Comparison of ENCODE assay signal across 12 cellular contexts in genomic region chr2:10140841-10141610, GRCh38. TPM values are rescaled to one million over a fixed set of nuclear protein-coding genes. Genes with fewer than 3 reads are reported as not detected.
DNase-seq lines count a peak whose midpoint lies in the region; ATAC-seq, FAIRE-seq and TF ChIP-seq lines count a peak whose summit lies in the region.
"Had no signal": no experiment of that assay in that cellular context is flagged by ENCODE, and none has a peak within 500 bp of the region (broad histone marks: within the 10 kb centered on the region; RNA-seq: fewer than 3 reads in every experiment).

No MANE protein-coding gene starts in this region.

- H3K9me3 ChIP-seq in K562 (replicated peaks; ENCODE audit: control insufficient read depth, insufficient read depth, low read depth, low read length), result no peaks in the 10 kb centered on the region
- H3K9me3 ChIP-seq in neuronal stem cell (replicated peaks in 1 of 2; ENCODE audit: control insufficient read depth in 2 of 2, insufficient read depth in 1 of 2, low read depth in 1 of 2, low read length in 2 of 2), result no peaks in the 10 kb centered on the region
- no peaks in the 10 kb centered on the region for H3K9me3 ChIP-seq in hepatocyte (ENCODE audit: low read depth)
- H3K9me3 ChIP-seq: ovary, upper lobe of left lung had no signal

- WGBS in K562 (ENCODE audit: insufficient coverage, low coverage, missing lambda C conversion rate), result 81% methylated on average over 16 of the region's 16 CpGs
- no CpG with 5 or more reads among the region's 16 CpGs for WGBS in neuronal stem cell (ENCODE audit: extremely low coverage in 2 of 2, insufficient read length in 2 of 2, insufficient replicate concordance in 1 of 2), 2 donors
- whole genome bisulfite sequencing in hepatocyte (ENCODE audit: low lambda C conversion rate, missing lambda C conversion rate), result 90% methylated on average over 16 of the region's 16 CpGs

- H4K20me1 ChIP-seq in K562 (replicated peaks; ENCODE audit: control insufficient read depth, insufficient read depth, low read length), result no peaks in the 10 kb centered on the region; the same call in 1 of the 2 replicates
- no peaks in the 10 kb centered on the region for H4K20me1 ChIP-seq in hepatocyte (ENCODE audit: insufficient read depth, poor library complexity, severe bottlenecking)

- H3K4me1 ChIP-seq in K562 (replicated peaks in 1 of 2; ENCODE audit: control insufficient read depth in 2 of 2, insufficient read depth in 2 of 2, low read length in 2 of 2) (peaks cover 5 to 15% of the 10 kb centered on the region in 2 experiments; a peak in 4 of 5 replicates), neuronal stem cell (ENCODE audit: control insufficient read depth in 2 of 2, insufficient read depth in 1 of 2, low read depth in 1 of 2, low read length in 2 of 2) (peaks cover 0 to 2% of the 10 kb centered on the region in 2 donors), hepatocyte (ENCODE audit: insufficient read depth) (no peaks in the 10 kb centered on the region)
- H3K4me1 ChIP-seq: upper lobe of left lung had no signal

- TF ChIP-seq EP300 in Ishikawa (IDR thresholded peaks at IDR 0.05; ENCODE audit: borderline replicate concordance) (no peak), K562 (IDR thresholded peaks at IDR 0.05; ENCODE audit: low read length) (no peak)

- H3K9me2 ChIP-seq in hepatocyte (replicated peaks; ENCODE audit: insufficient read depth), result no peaks in the 10 kb centered on the region

- H3K27me3 ChIP-seq in K562 (ENCODE audit: control insufficient read depth in 2 of 2, insufficient read depth in 2 of 2, low read length in 2 of 2) (no peaks in the 10 kb centered on the region), neuronal stem cell (ENCODE audit: control insufficient read depth in 3 of 3, insufficient read depth in 3 of 3, low read depth in 1 of 3, low read length in 3 of 3) (no peaks in the 10 kb centered on the region), hepatocyte (no peaks in the 10 kb centered on the region)
- H3K27me3 ChIP-seq: ovary, upper lobe of left lung had no signal

- H3K4me3 Mint-ChIP-seq in T-helper 2 cell treated with Interferon-gamma antibody and Interleukin-4, amounts not matched to agents 5 μg/mL and 100 μg/mL, for 36 hours, result peak overlapping the region; percentile 60

- no peak overlapping the region for H3K14ac ChIP-seq in neuronal stem cell (ENCODE audit: low read length)

- H3K9me3 Mint-ChIP-seq in T-helper 2 cell treated with Interferon-gamma antibody and Interleukin-4, amounts not matched to agents 5 μg/mL and 100 μg/mL, for 36 hours, result no peaks in the 10 kb centered on the region

- peaks cover 4% of the 10 kb centered on the region for H3K9me1 ChIP-seq in K562 (ENCODE audit: control insufficient read depth, insufficient read depth, low read length)

- peaks cover 25% of the 10 kb centered on the region for H3K4me1 Mint-ChIP-seq in T-helper 2 cell treated with Interferon-gamma antibody and Interleukin-4, amounts not matched to agents 5 μg/mL and 100 μg/mL, for 36 hours (ENCODE audit: low read depth)

- no TSS peak for BruUV-seq in K562 (replicated peaks; lab: Mats Ljungman, UMichigan)

- H2AFZ ChIP-seq in K562 (ENCODE audit: low read depth, low read length) (no peak overlapping the region), neuronal stem cell (ENCODE audit: low read length) (no peak overlapping the region), hepatocyte (no peak overlapping the region)

- CTCF ChIA-PET in K562 (lab: Yijun Ruan, JAX; ENCODE audit: low intra/inter-chr PET ratio), result interaction anchor here (0.6 kb wide), 1 partner anchor 294 kb away, joined by 3 read pairs; no protein-coding TSS in a partner anchor

- no peak overlapping the region for H3K27ac ChIP-seq in K562 (ENCODE audit: extremely low read depth, low read depth, low read length)
- H3K27ac ChIP-seq in neuronal stem cell (replicated peaks; ENCODE audit: low read length), result no peak overlapping the region
- no peak overlapping the region for H3K27ac ChIP-seq in hepatocyte
- H3K27ac ChIP-seq: ovary, upper lobe of left lung had no signal

- no peak for TF ChIP-seq POLR2A in K562 (conservative IDR thresholded peaks at IDR 0.05)

- no peak overlapping the region for H3K23ac ChIP-seq in neuronal stem cell (ENCODE audit: low read depth, low read length, poor library complexity)

- H3K27ac Mint-ChIP-seq in T-helper 2 cell treated with Interferon-gamma antibody and Interleukin-4, amounts not matched to agents 5 μg/mL and 100 μg/mL, for 36 hours, result peak overlapping the region; percentile 83

- H2BK120ac ChIP-seq in neuronal stem cell (ENCODE audit: low read depth, low read length), result no peak overlapping the region

- H3K36me3 ChIP-seq in K562 (ENCODE audit: control insufficient read depth, insufficient read depth, low read length) (peaks cover 39% of the 10 kb centered on the region; the same call in 2 of the 3 replicates), neuronal stem cell (replicated peaks in 1 of 2; ENCODE audit: control insufficient read depth in 2 of 2, insufficient read depth in 2 of 2, low read length in 2 of 2) (peaks cover 22 to 59% of the 10 kb centered on the region in 2 donors), hepatocyte (replicated peaks; ENCODE audit: insufficient read depth, low read depth) (no peaks in the 10 kb centered on the region)
- H3K36me3 ChIP-seq: ovary, upper lobe of left lung had no signal

- no peak overlapping the region for H2AK5ac ChIP-seq in neuronal stem cell (ENCODE audit: low read depth, low read length)

- no peak overlapping the region for H3K4me2 ChIP-seq in K562 (ENCODE audit: insufficient read depth, low read length)
- no peak overlapping the region for H3K4me2 ChIP-seq in neuronal stem cell (ENCODE audit: insufficient read depth, low read length, poor library complexity, severe bottlenecking)
- no peak overlapping the region for H3K4me2 ChIP-seq in hepatocyte

- no peak overlapping the region for H3K4me3 ChIP-seq in K562
- H3K4me3 ChIP-seq in neuronal stem cell (ENCODE audit: low read length in 2 of 2), result no peak overlapping the region
- H3K4me3 ChIP-seq in hepatocyte, result no peak overlapping the region
- H3K4me3 ChIP-seq: lung, ovary, upper lobe of left lung had no signal

- H3K9ac ChIP-seq in K562 (ENCODE audit: insufficient read depth in 1 of 2, low read depth in 2 of 2, low read length in 2 of 2), result peak overlapping the region in 1 of 2 experiments; percentile 48; a peak in 1 of 4 replicates
- peak overlapping the region; percentile 25 for H3K9ac ChIP-seq in neuronal stem cell (ENCODE audit: low read depth, low read length, poor library complexity)

- no peak overlapping the region for H3K4ac ChIP-seq in neuronal stem cell (ENCODE audit: low read length)

- ATAC-seq in K562, result no peak

- H3K36me3 Mint-ChIP-seq in T-helper 2 cell treated with Interferon-gamma antibody and Interleukin-4, amounts not matched to agents 5 μg/mL and 100 μg/mL, for 36 hours (ENCODE audit: low read depth), result peaks cover 55% of the 10 kb centered on the region

- FAIRE-seq in K562 (lab: Jason Lieb, UNC), result no peak
- FAIRE-seq: A204.1 had no signal

- peaks cover 2% of the 10 kb centered on the region for H3K79me1 ChIP-seq in neuronal stem cell (ENCODE audit: low read depth, low read length)

- intact Hi-C loops in K562 (cut with micrococcal nuclease), result no loop called here

- no peaks in the 10 kb centered on the region for H3K27me3 Mint-ChIP-seq in T-helper 2 cell treated with Interferon-gamma antibody and Interleukin-4, amounts not matched to agents 5 μg/mL and 100 μg/mL, for 36 hours (ENCODE audit: low read depth)

- H3K79me2 ChIP-seq in K562 (ENCODE audit: control insufficient read depth, insufficient read depth, low read length) (no peaks in the 10 kb centered on the region), hepatocyte (no peaks in the 10 kb centered on the region)

- H4K8ac ChIP-seq in neuronal stem cell (ENCODE audit: low read depth, low read length), result no peak overlapping the region

- H3K18ac ChIP-seq in neuronal stem cell (ENCODE audit: low read length), result no peak overlapping the region

- H4K91ac ChIP-seq in neuronal stem cell (ENCODE audit: low read depth, low read length, poor library complexity), result no peak overlapping the region

- DNase-seq in T-helper 2 cell treated with Interferon-gamma antibody and Interleukin-4, amounts not matched to agents 5 μg/mL and 100 μg/mL, for 36 hours (ENCODE audit: low spot score), result no peak
- DNase-seq in T-helper 2 cell, result no peak
- DNase-seq in K562 (ENCODE audit: extremely low read depth in 1 of 4, low spot score in 3 of 4), result no peak
- DNase-seq in neuronal stem cell (ENCODE audit: low spot score), result no peak
- no peak for DNase-seq in effector CD8-positive, alpha-beta T cell (lab: John Stamatoyannopoulos, UW)
- no peak for DNase-seq in hepatocyte (ENCODE audit: low spot score)
- no peak for DNase-seq in NCI-H1092 (lab: John Stamatoyannopoulos, UW)
- DNase-seq: upper lobe of left lung had no signal

- POLR2A ChIA-PET in K562 (lab: Yijun Ruan, JAX), result interaction anchor here (0.6 to 2.5 kb wide), 5 partner anchors 10 to 294 kb away, joined by 3 to 8 read pairs (median 5); no protein-coding TSS in a partner anchor

- in situ Hi-C loops in K562 (cut with MboI), result loop anchor here (10.0 kb wide), 1 partner anchor 274 kb away; no protein-coding TSS in a partner anchor

- no peak overlapping the region for H2BK12ac ChIP-seq in neuronal stem cell (ENCODE audit: low read length)

- TF ChIP-seq RAD21 in Ishikawa (IDR thresholded peaks at IDR 0.05; ENCODE audit: low read depth) (0 out of 2 replicates have a peak, but pooled peaks have one; percentile 6), K562 (CRISPR knock-in tag; conservative IDR thresholded peaks at IDR 0.05 in 1 of 2, IDR thresholded peaks at IDR 0.05 in 1 of 2) (no peak)

- H2BK15ac ChIP-seq in neuronal stem cell (ENCODE audit: low read length), result no peak overlapping the region

- TF ChIP-seq CTCF in K562 (IDR thresholded peaks at IDR 0.05 in 2 of 3, conservative IDR thresholded peaks at IDR 0.05 in 1 of 3; ENCODE audit: insufficient read depth in 2 of 3, low read depth in 1 of 3, low read length in 3 of 3) (no peak), hepatocyte (IDR thresholded peaks at IDR 0.05; ENCODE audit: poor library complexity) (no peak)

- no peak overlapping the region for H2BK5ac ChIP-seq in neuronal stem cell (ENCODE audit: low read length)

RNA-seq across cellular contexts. Expression of gene RRM2, which starts 18.5 kb away (rescaled TPM):
- 177 and 207 TPM in 2 replicates for total RNA-seq in K562 (2011; cell fraction: chromatin; rRNA removed; ENCODE audit: low replicate concordance)
- total RNA-seq in K562 (2011; cell fraction: nucleolus; rRNA removed), result 94.9 and 117 TPM in 2 replicates
- 132 and 215 TPM in 2 replicates for total RNA-seq in K562 (2011; cell fraction: nucleoplasm; rRNA removed)
- total RNA-seq in K562 (2014; rRNA removed) (241 and 276 TPM in 2 replicates), K562 (2014; rRNA removed; fragmentation: Illumina TruSeq; extraction: Trizol) (128 and 148 TPM in 2 replicates), K562 (2015; rRNA removed; fragmentation: Illumina TruSeq; extraction: Trizol) (109 and 112 TPM in 2 replicates), K562 (2021) (244 and 253 TPM in 2 replicates), hepatocyte (15.2 and 20.0 TPM in 2 replicates)
- polyA plus RNA-seq in K562 (2011; rRNA removed) (76.7 and 81.3 TPM in 2 replicates), K562 (2014; fragmentation: Illumina TruSeq; extraction: Trizol) (155 and 157 TPM in 2 replicates), K562 (2014; fragmentation: Nextera tagmentation; extraction: Ambion mirVana) (10 to 100 TPM; 50.1 to 50.7 TPM), K562 (2014; rRNA removed) (161 and 210 TPM in 2 replicates), hepatocyte (40.9 and 49.7 TPM in 2 replicates)
- 37.8 and 162 TPM in 2 replicates for polyA plus RNA-seq in K562 (2011; cell fraction: cytosol; rRNA removed)
- 55.5 and 78.0 TPM in 2 replicates for polyA plus RNA-seq in K562 (2011; cell fraction: nucleus; rRNA removed)
- 138 and 149 TPM in 2 replicates for polyA plus RNA-seq in K562 (2012)
- polyA minus RNA-seq in K562 (2011; rRNA and poly(A)+ RNA removed), result 142 and 163 TPM in 2 replicates
- 82.7 and 91.7 TPM in 2 replicates for polyA minus RNA-seq in K562 (2011; cell fraction: cytosol; rRNA and poly(A)+ RNA removed)
- 107 and 116 TPM in 2 replicates for polyA minus RNA-seq in K562 (2011; cell fraction: nucleus; rRNA and poly(A)+ RNA removed)
- polyA plus RNA-seq in neuronal stem cell (2013, experiment 1 of 2), result 66.4 TPM
- 69.3 TPM for polyA plus RNA-seq in neuronal stem cell (2013, experiment 2 of 2)
